In the genomic region with DNA sequence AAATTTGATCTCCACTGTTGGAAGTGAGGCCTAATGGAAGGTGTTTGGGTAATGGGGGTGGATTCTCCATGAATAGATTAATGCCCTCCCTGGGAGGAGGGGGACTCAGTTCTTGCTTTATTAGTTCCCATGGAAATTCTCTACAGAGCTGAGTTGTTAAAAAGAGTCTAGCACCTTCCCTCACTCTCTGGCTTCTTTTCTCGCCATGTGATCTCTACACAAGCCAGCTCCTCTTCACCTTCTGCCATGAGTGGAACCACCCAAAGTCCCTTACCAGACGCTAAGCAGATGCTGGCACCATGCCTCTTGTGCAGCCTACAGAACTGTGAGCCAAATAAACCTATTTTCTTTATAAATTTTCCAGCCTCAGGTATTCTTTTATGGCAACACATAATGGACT, we compare ENCODE assay signal across 23 cellular contexts.
DNase-seq lines count a peak whose midpoint lies in the region; ATAC-seq and TF ChIP-seq lines count a peak whose summit lies in the region.
"Had no signal": no experiment of that assay in that cellular context is flagged by ENCODE, and none has a peak within 500 bp of the region (broad histone marks: within the 10 kb centered on the region; RNA-seq: fewer than 3 reads in every experiment).

No MANE protein-coding gene starts in this region.

- H3K27ac Mint-ChIP-seq in GM23338: no peak overlapping the region
- no peak overlapping the region for H3K27ac Mint-ChIP-seq in naive thymus-derived CD8-positive, alpha-beta T cell
- H3K27ac Mint-ChIP-seq: CD14-positive monocyte; CD4-positive, alpha-beta memory T cell; CD4-positive, CD25-positive, alpha-beta regulatory T cell; CD8-positive, alpha-beta memory T cell had no signal

- no peaks in the 10 kb centered on the region for H3K9me2 ChIP-seq in GM23338 (ENCODE audit: insufficient read depth)

- no peak overlapping the region for H3K4ac ChIP-seq in mesendoderm (ENCODE audit: low read depth, low read length)

- H3K4me1 Mint-ChIP-seq in GM23338: no peaks in the 10 kb centered on the region
- H3K4me1 Mint-ChIP-seq in naive thymus-derived CD8-positive, alpha-beta T cell: no peaks in the 10 kb centered on the region
- H3K4me1 Mint-ChIP-seq: CD14-positive monocyte; CD4-positive, alpha-beta memory T cell; CD4-positive, CD25-positive, alpha-beta regulatory T cell; CD8-positive, alpha-beta memory T cell had no signal

- H3K27me3 ChIP-seq in GM23338 (ENCODE audit: insufficient read depth): no peaks in the 10 kb centered on the region
- H3K27me3 ChIP-seq in mesendoderm (ENCODE audit: insufficient read depth, low read length, poor library complexity): no peaks in the 10 kb centered on the region
- H3K27me3 ChIP-seq in spleen (replicated peaks in 1 of 7): no peaks in the 10 kb centered on the region
- H3K27me3 ChIP-seq: BE2C, BLaER1 had no signal

- H3K79me2 ChIP-seq in GM23338 (replicated peaks; ENCODE audit: insufficient read depth) (no peaks in the 10 kb centered on the region), mesendoderm (ENCODE audit: control insufficient read depth, insufficient read depth, low read length) (no peaks in the 10 kb centered on the region)

- H3K4me3 Mint-ChIP-seq in GM23338: no peak overlapping the region
- no peak overlapping the region for H3K4me3 Mint-ChIP-seq in naive thymus-derived CD8-positive, alpha-beta T cell
- H3K4me3 Mint-ChIP-seq: CD14-positive monocyte; CD4-positive, alpha-beta memory T cell; CD4-positive, CD25-positive, alpha-beta regulatory T cell; CD8-positive, alpha-beta memory T cell had no signal

- no peaks in the 10 kb centered on the region for H3K36me3 Mint-ChIP-seq in GM23338 (ENCODE audit: low read depth)
- H3K36me3 Mint-ChIP-seq in naive thymus-derived CD8-positive, alpha-beta T cell: no peaks in the 10 kb centered on the region
- H3K36me3 Mint-ChIP-seq: CD14-positive monocyte; CD4-positive, alpha-beta memory T cell; CD4-positive, CD25-positive, alpha-beta regulatory T cell; CD8-positive, alpha-beta memory T cell had no signal

- no peak overlapping the region for H3K56ac ChIP-seq in mesendoderm (ENCODE audit: low read length)

- H3K9me3 ChIP-seq in spleen: peaks cover 0 to 44% (median 28%) of the 10 kb centered on the region in 8 donors
- H3K9me3 ChIP-seq: BE2C had no signal

- no peaks in the 10 kb centered on the region; the same call in 2 of the 3 replicates for H3K9me3 Mint-ChIP-seq in GM23338
- peaks cover 7 to 19% (median 11%) of the 10 kb centered on the region in 9 donors for H3K9me3 Mint-ChIP-seq in naive thymus-derived CD8-positive, alpha-beta T cell

- no peak overlapping the region for H2BK5ac ChIP-seq in mesendoderm (ENCODE audit: low read length)

- H4K20me1 ChIP-seq in GM23338 (replicated peaks; ENCODE audit: insufficient read depth): no peaks in the 10 kb centered on the region
- H4K20me1 ChIP-seq: BLaER1 had no signal

- no peak overlapping the region for H4K8ac ChIP-seq in mesendoderm (ENCODE audit: low read depth, low read length)

- H2BK15ac ChIP-seq in mesendoderm (replicated peaks; ENCODE audit: low read depth): no peak overlapping the region

- DNase-seq in GM23338 (ENCODE audit: low spot score) (no peak), NCI-H69 (lab: John Stamatoyannopoulos, UW) (peak; percentile 36), mesendoderm (peak; percentile 71), spleen (no peak)
- no peak for DNase-seq in naive thymus-derived CD8-positive, alpha-beta T cell
- DNase-seq: 8988T; ACHN; BE2C; C1 segment of cervical spinal cord; CD4-positive, alpha-beta memory T cell; CD4-positive, CD25-positive, alpha-beta regulatory T cell; CD8-positive, alpha-beta memory T cell; COR-L47; DMS 273 treated with DMSO at 0.1 percent for 48 hours; DMS153; DMS53; DMS79; DND-41; EL; GDM1 had no signal

- H3K36me3 ChIP-seq in GM23338 (ENCODE audit: insufficient read depth) (no peaks in the 10 kb centered on the region), mesendoderm (ENCODE audit: control insufficient read depth, insufficient read depth, low read length) (no peaks in the 10 kb centered on the region), spleen (no peaks in the 10 kb centered on the region)
- H3K36me3 ChIP-seq: BE2C, BLaER1 had no signal

- H3K4me3 ChIP-seq in GM23338 (no peak overlapping the region), mesendoderm (ENCODE audit: low read length) (no peak overlapping the region), spleen (no peak overlapping the region)
- H3K4me3 ChIP-seq: BLaER1, GM12878 had no signal

- H3K27ac ChIP-seq in GM23338 (ENCODE audit: low read depth) (no peak overlapping the region), mesendoderm (ENCODE audit: low read depth, low read length) (no peak overlapping the region), spleen (no peak overlapping the region)
- H3K27ac ChIP-seq: BLaER1 had no signal

- no peak overlapping the region for H2BK120ac ChIP-seq in mesendoderm (ENCODE audit: low read depth, low read length)

- TF ChIP-seq CTCF in GM23338 (conservative IDR thresholded peaks at IDR 0.05; ENCODE audit: low read depth in 2 of 2): no peak
- no peak for TF ChIP-seq CTCF in spleen (IDR thresholded peaks at IDR 0.05 in 8 of 11, conservative IDR thresholded peaks at IDR 0.05 in 3 of 11)

- no peaks in the 10 kb centered on the region for H3F3A ChIP-seq in GM23338 (replicated peaks; ENCODE audit: low read depth)

- H3K4me2 ChIP-seq in GM23338 (no peak overlapping the region), mesendoderm (ENCODE audit: low read length) (no peak overlapping the region)
- H3K4me2 ChIP-seq: BLaER1 had no signal

- POLR2A ChIA-PET in naive thymus-derived CD8-positive, alpha-beta T cell (lab: Charles Lee): no interaction called here

- H3K18ac ChIP-seq in mesendoderm (ENCODE audit: low read length): no peak overlapping the region

- intact Hi-C loops in spleen (cut with DNase I; ENCODE audit: low total_unique reads): no loop called here

- no peak for TF ChIP-seq POLR2A in spleen (IDR thresholded peaks at IDR 0.05)

- H4K5ac ChIP-seq in mesendoderm (ENCODE audit: low read length): no peak overlapping the region

- ATAC-seq in GM23338: no peak
- no peak for ATAC-seq in naive thymus-derived CD8-positive, alpha-beta T cell
- ATAC-seq: GM12878 had no signal

- no peak overlapping the region for H3K9ac ChIP-seq in mesendoderm (ENCODE audit: low read length)
- H3K9ac ChIP-seq: BLaER1 had no signal

- no peaks in the 10 kb centered on the region for H3K79me1 ChIP-seq in mesendoderm (ENCODE audit: low read length)

- no peaks in the 10 kb centered on the region for H3K4me1 ChIP-seq in GM23338 (ENCODE audit: insufficient read depth)
- no peaks in the 10 kb centered on the region for H3K4me1 ChIP-seq in mesendoderm (ENCODE audit: control insufficient read depth, low read depth, low read length)
- no peaks in the 10 kb centered on the region for H3K4me1 ChIP-seq in spleen
- H3K4me1 ChIP-seq: BE2C, BLaER1 had no signal

- no CpG with 5 or more reads among the region's 2 CpGs for WGBS in mesendoderm (ENCODE audit: extremely low coverage, insufficient coverage, low lambda C conversion rate)
- WGBS in spleen, 5 donors: 67 to 82% (median 76%) methylated on average over 2 of the region's 2 CpGs

- H3K23ac ChIP-seq in mesendoderm (ENCODE audit: low read length): no peak overlapping the region

- peak overlapping the region; percentile 39; the same call in 1 of the 2 replicates for H2AFZ ChIP-seq in GM23338

- no peaks in the 10 kb centered on the region for H3K27me3 Mint-ChIP-seq in GM23338 (ENCODE audit: insufficient read depth, low read depth, poor library complexity)
- no peaks in the 10 kb centered on the region for H3K27me3 Mint-ChIP-seq in naive thymus-derived CD8-positive, alpha-beta T cell
- H3K27me3 Mint-ChIP-seq: CD4-positive, alpha-beta memory T cell; CD4-positive, CD25-positive, alpha-beta regulatory T cell; CD8-positive, alpha-beta memory T cell had no signal

- no peak overlapping the region for H2AK5ac ChIP-seq in mesendoderm (ENCODE audit: low read length)

TF ChIP-seq in GM23338, 12 proteins besides CTCF, POLR2A, EP300 and RAD21 (continues in another document):
- TF ChIP-seq NANOG (IDR thresholded peaks at IDR 0.05; ENCODE audit: borderline replicate concordance) (no peak), REST (IDR thresholded peaks at IDR 0.05; ENCODE audit: unreplicated experiment) (no peak)

Comparison
In these comparisons a context has a peak if more than half of its experiments do, and no peak if none do; other contexts are left out.
1. DNase-seq: peak in NCI-H69 (single experiment) and mesendoderm (single experiment); none in GM23338 (single experiment), naive thymus-derived CD8-positive, alpha-beta T cell (0 of 10) and spleen (single experiment).